ENCODE assay signal across 8 cellular contexts in the genomic region with DNA sequence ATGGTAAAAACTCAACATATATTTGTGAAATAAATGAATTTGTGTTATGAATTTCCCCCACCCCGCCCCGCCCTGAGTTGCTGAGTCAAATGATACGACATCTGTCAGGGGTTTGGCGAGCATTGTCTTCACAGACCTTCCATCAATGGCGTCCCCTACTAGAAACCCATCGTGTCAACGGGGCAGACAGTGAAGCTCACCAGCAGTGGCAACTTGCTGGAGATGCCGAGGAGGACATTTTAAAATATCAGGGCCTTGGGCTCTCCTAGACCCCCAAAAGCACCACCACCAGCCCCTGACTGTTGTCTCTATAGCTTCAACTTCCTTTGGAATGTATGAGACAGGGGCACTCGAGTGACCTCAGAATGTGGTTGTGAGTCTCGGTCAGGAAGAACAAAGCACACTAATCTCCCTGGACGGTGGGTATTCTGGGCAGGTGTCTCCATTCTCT. TPM values are rescaled to one million over a fixed set of nuclear protein-coding genes. Genes with fewer than 3 reads are reported as not detected.
A peak's percentile ranks its signal among the peaks of the same experiment; 100 is the strongest.
DNase-seq lines count a peak whose midpoint lies in the region; ATAC-seq and FAIRE-seq lines count a peak whose summit lies in the region.

No MANE protein-coding gene starts in this region.

- DNase-seq in D341Med (ENCODE audit: low spot score) (peak; percentile 52), MG63 (no peak), HTR-8/SVneo (ENCODE audit: insufficient read length, low spot score) (no peak), SKM-1 treated with dmso at 0.1 percent for 144 hours (lab: John Stamatoyannopoulos, UW; ENCODE audit: unreplicated experiment) (no peak)
- DNase-seq in activated naive CD4-positive, alpha-beta T cell treated with anti-CD3 and anti-CD28 coated beads, Interleukin-2, amount 50 U/mL, for 72 hours (ENCODE audit: low spot score in 2 of 2), result no peak
- DNase-seq in stimulated activated CD4-positive, alpha-beta T cell treated with anti-CD3 and anti-CD28 coated beads, Interleukin-2, amount 100 ng/mL, for 24 hours, result peak; percentile 27 to 34

- no peaks in the 10 kb centered on the region for H3K9me3 ChIP-seq in MG63
- H3K9me3 ChIP-seq in iPS-18c (ENCODE audit: control insufficient read depth, insufficient read depth, low read length), result peaks cover 2% of the 10 kb centered on the region

- no peaks in the 10 kb centered on the region for H3K27me3 ChIP-seq in MG63

- FAIRE-seq in HTR-8/SVneo (lab: Jason Lieb, UNC), result no peak

- peaks cover 33% of the 10 kb centered on the region for H3K36me3 ChIP-seq in MG63

- H3K9me3 Mint-ChIP-seq in activated naive CD4-positive, alpha-beta T cell treated with anti-CD3 and anti-CD28 coated beads, Interleukin-2, amount 50 U/mL, for 72 hours, result no peaks in the 10 kb centered on the region

- peak overlapping the region; percentile 74 to 98 for H3K27ac Mint-ChIP-seq in activated naive CD4-positive, alpha-beta T cell treated with anti-CD3 and anti-CD28 coated beads, Interleukin-2, amount 50 U/mL, for 72 hours

- H3K36me3 Mint-ChIP-seq in activated naive CD4-positive, alpha-beta T cell treated with anti-CD3 and anti-CD28 coated beads, Interleukin-2, amount 50 U/mL, for 72 hours, result peaks cover 24 to 37% of the 10 kb centered on the region in 2 donors

- H3K4me3 ChIP-seq in MG63 (peak overlapping the region; percentile 77), iPS-18c (ENCODE audit: insufficient read depth, low read depth, low read length) (peak overlapping the region; percentile 94)

- peak in 1 of 2 donors; percentile 22 for ATAC-seq in activated naive CD4-positive, alpha-beta T cell treated with anti-CD3 and anti-CD28 coated beads, Interleukin-2, amount 50 U/mL, for 72 hours
- no peak for ATAC-seq in GM21423 (IDR thresholded peaks at IDR 0.05; ENCODE audit: unreplicated experiment)

RNA-seq across cellular contexts. Expression of gene NXF1, which starts 0.8 kb away (rescaled TPM):
- total RNA-seq in MG63 (2014; rRNA removed; shearing (Covaris generic); ENCODE audit: low replicate concordance), result 5.4 and 15.6 TPM in 2 replicates
- 100 to 1,000 TPM; 104 to 132 TPM for total RNA-seq in activated naive CD4-positive, alpha-beta T cell treated with anti-CD3 and anti-CD28 coated beads, Interleukin-2, amount 50 U/mL, for 72 hours

RNA-seq across cellular contexts. Expression of gene TMEM223, which starts 14.2 kb away (rescaled TPM):
- 13.8 and 32.0 TPM in 2 replicates for total RNA-seq in MG63 (2014; rRNA removed; shearing (Covaris generic); ENCODE audit: low replicate concordance)
- 10 to 100 TPM in 1 of 2 donors, 1 to 10 TPM in 1; 8.9 to 11.3 TPM for total RNA-seq in activated naive CD4-positive, alpha-beta T cell treated with anti-CD3 and anti-CD28 coated beads, Interleukin-2, amount 50 U/mL, for 72 hours

RNA-seq across cellular contexts. Expression of gene TMEM179B, which starts 18.8 kb away (rescaled TPM):
- total RNA-seq in MG63 (2014; rRNA removed; shearing (Covaris generic); ENCODE audit: low replicate concordance), result 27.5 and 46.6 TPM in 2 replicates
- 10 to 100 TPM; 19.5 to 20.9 TPM for total RNA-seq in activated naive CD4-positive, alpha-beta T cell treated with anti-CD3 and anti-CD28 coated beads, Interleukin-2, amount 50 U/mL, for 72 hours

RNA-seq across cellular contexts. Expression of gene STX5, which starts 25.8 kb away (rescaled TPM):
- 28.0 and 42.3 TPM in 2 replicates for total RNA-seq in MG63 (2014; rRNA removed; shearing (Covaris generic); ENCODE audit: low replicate concordance)
- total RNA-seq in activated naive CD4-positive, alpha-beta T cell treated with anti-CD3 and anti-CD28 coated beads, Interleukin-2, amount 50 U/mL, for 72 hours, result 10 to 100 TPM; 23.0 to 61.3 TPM

RNA-seq across cellular contexts. Expression of gene TEX54, which starts 26.6 kb away (rescaled TPM):
- total RNA-seq in MG63 (2014; rRNA removed; shearing (Covaris generic); ENCODE audit: low replicate concordance), result not detected in 2 replicates
- total RNA-seq in activated naive CD4-positive, alpha-beta T cell treated with anti-CD3 and anti-CD28 coated beads, Interleukin-2, amount 50 U/mL, for 72 hours, result under 1 TPM in 1 of 2 donors, not detected in 1; 0.70 TPM

Comparison
In these comparisons a context has a peak if more than half of its experiments do, and no peak if none do; other contexts are left out.
1. DNase-seq: peak in D341Med (single experiment) and stimulated activated CD4-positive, alpha-beta T cell treated with anti-CD3 and anti-CD28 coated beads, Interleukin-2, amount 100 ng/mL, for 24 hours (2 of 2); none in MG63 (single experiment), activated naive CD4-positive, alpha-beta T cell treated with anti-CD3 and anti-CD28 coated beads, Interleukin-2, amount 50 U/mL, for 72 hours (0 of 2), HTR-8/SVneo (single experiment) and SKM-1 treated with dmso at 0.1 percent for 144 hours (single experiment).